ENCODE assay signal across 25 cellular contexts in the genomic region with DNA sequence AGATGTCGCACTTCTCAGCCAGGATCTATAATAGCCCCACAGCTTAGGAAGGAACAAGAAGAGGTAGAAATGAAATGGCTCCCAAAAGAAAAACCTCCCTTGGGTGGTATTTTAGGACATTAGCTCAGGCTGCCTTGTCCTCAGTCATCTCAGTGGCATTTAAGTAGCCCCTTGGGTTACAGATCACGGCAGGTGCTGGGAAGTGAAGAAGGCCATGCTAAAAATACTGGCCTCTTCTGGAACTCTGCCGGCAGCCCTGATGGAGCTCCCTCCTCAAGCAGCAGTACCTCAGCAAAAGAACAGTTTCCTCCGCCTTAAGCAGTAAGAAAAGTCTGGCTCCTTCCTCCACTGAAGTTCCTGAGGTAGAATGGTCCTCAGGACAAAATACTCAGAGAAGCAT.
"Had no signal": no experiment of that assay in that cellular context is flagged by ENCODE, and none has a peak within 500 bp of the region (broad histone marks: within the 10 kb centered on the region; RNA-seq: fewer than 3 reads in every experiment).

No MANE protein-coding gene starts in this region.

- H3K4me2 ChIP-seq: neural progenitor cell had no signal

- H3K9ac ChIP-seq: neural progenitor cell had no signal

- H3K27me3 ChIP-seq: breast epithelium, esophagus muscularis mucosa, foreskin keratinocyte, neural progenitor cell, uterus had no signal

- H3K27ac ChIP-seq: breast epithelium, foreskin keratinocyte, left ventricle myocardium inferior, neural progenitor cell, uterus, WERI-Rb-1 had no signal

- H2AFZ ChIP-seq: neural progenitor cell had no signal

- H3K36me3 ChIP-seq: breast epithelium, esophagus muscularis mucosa, left ventricle myocardium inferior, neural progenitor cell, thoracic aorta, uterus, WERI-Rb-1 had no signal

- H3K4me3 ChIP-seq: breast epithelium, esophagus muscularis mucosa, left ventricle myocardium inferior, neural progenitor cell, thoracic aorta, uterus had no signal

- H3K4me1 ChIP-seq: breast epithelium, neural progenitor cell, uterus had no signal

- H3K9me3 ChIP-seq: breast epithelium, esophagus muscularis mucosa, left ventricle myocardium inferior, thoracic aorta, uterus had no signal

- DNase-seq: activated CD4-positive, alpha-beta T cell treated with anti-CD3 and anti-CD28 coated beads for 48 hours; activated CD4-positive, alpha-beta T cell treated with anti-CD3 and anti-CD28 coated beads, Interleukin-2, amount 50 U/mL, for 48 hours; activated CD8-positive, alpha-beta memory T cell treated with anti-CD3 and anti-CD28 coated beads, Interleukin-2, amount 50 U/mL, for 4 hours; activated gamma-delta T cell treated with Interleukin-2 at 50 U/mL for 16 hours; activated naive CD4-positive, alpha-beta T cell treated with anti-CD3 and anti-CD28 coated beads, Interleukin-2, amount 50 U/mL, for 16 hours; activated T-cell treated with anti-CD3 and anti-CD28 coated beads, Interleukin-2, amount 50 U/mL, for 1 hour; amniotic stem cell; dermis blood vessel endothelial cell; effector CD4-positive, alpha-beta T cell; foreskin keratinocyte; left ventricle myocardium inferior; mammary epithelial cell; naive thymus-derived CD8-positive, alpha-beta T cell; occipital lobe; right cardiac atrium; stimulated activated CD4-positive, alpha-beta T cell treated with anti-CD3 and anti-CD28 coated beads, Interleukin-2, amount 100 ng/mL, for 48 hours; SW 1271; T-helper 17 cell; T1000; uterus; WERI-Rb-1 had no signal
